8 cellular contexts compared by ENCODE assay signal in the genomic region with DNA sequence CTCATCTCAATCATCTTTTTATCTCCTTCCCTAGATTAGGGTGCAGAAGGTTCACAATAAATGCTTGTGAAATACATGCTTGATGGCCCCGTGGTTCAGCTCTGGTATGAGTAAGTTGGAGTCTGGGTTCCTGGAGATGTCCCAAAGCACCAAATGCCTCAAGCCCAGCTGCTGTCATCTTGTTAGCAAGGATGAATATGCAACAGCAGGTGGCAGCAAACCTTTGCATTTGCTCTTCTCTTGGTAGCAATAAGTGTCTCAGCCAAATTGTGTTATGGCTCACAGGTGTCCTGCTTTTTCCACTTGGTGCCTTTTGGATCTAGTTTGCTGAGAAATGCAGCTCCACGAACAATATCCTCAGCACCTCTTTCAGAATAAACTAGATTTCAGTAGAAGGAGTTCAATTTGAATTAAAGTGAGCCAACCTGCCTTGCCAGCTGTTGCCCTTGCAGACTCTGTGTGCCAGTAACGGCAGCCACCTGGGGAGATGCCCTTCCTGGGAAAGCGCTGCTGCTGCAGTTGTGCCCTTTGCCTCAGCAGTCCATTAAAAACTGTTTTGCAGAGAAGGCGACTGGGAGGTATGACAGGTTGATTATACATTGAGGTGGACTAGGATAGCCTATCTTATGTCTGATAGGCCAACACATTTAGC.
DNase-seq lines count a peak whose midpoint lies in the region; ATAC-seq and TF ChIP-seq lines count a peak whose summit lies in the region.

No MANE protein-coding gene starts in this region.

- H3K27ac Mint-ChIP-seq in nephron: no peak overlapping the region

- DNase-seq in DMS153 (lab: John Stamatoyannopoulos, UW): peak; percentile 65
- peak; percentile 29 for DNase-seq in MV-4-11 (lab: John Stamatoyannopoulos, UW)
- peak; percentile 55 to 66 for DNase-seq in SHP77 (lab: John Stamatoyannopoulos, UW)
- DNase-seq in erythroblast (lab: John Stamatoyannopoulos, UW): peak; percentile 39 to 54

- H3K9me3 Mint-ChIP-seq in nephron: peaks cover 6% of the 10 kb centered on the region

- H3K4me1 Mint-ChIP-seq in nephron: no peaks in the 10 kb centered on the region

- no peaks in the 10 kb centered on the region for H3K36me3 Mint-ChIP-seq in nephron (ENCODE audit: low read depth)

- peak; percentile 58 to 78 (median 70) for TF ChIP-seq CTCF in nephron (IDR thresholded peaks at IDR 0.05; ENCODE audit: unreplicated experiment in 3 of 3)

- ATAC-seq in GM19468 (IDR thresholded peaks at IDR 0.05; ENCODE audit: extremely low read depth, unreplicated experiment): peak; percentile 52
- no peak for ATAC-seq in HG03521 (IDR thresholded peaks at IDR 0.05; ENCODE audit: unreplicated experiment)
- ATAC-seq in HG03432 (IDR thresholded peaks at IDR 0.05; ENCODE audit: unreplicated experiment): no peak

- H3K27me3 Mint-ChIP-seq in nephron (ENCODE audit: low read depth): peaks cover 10% of the 10 kb centered on the region

- TF ChIP-seq POLR2A in erythroblast (IDR thresholded peaks at IDR 0.05; ENCODE audit: low read length): no peak

- no peak overlapping the region for H3K4me3 Mint-ChIP-seq in nephron
